Comparison of ENCODE assay signal across 9 cellular contexts in genomic region chr6:136317023-136317649, GRCh38. TPM values are rescaled to one million over a fixed set of nuclear protein-coding genes. Genes with fewer than 3 reads are reported as not detected.
DNase-seq lines count a peak whose midpoint lies in the region; ATAC-seq, FAIRE-seq and TF ChIP-seq lines count a peak whose summit lies in the region.
"Had no signal": no experiment of that assay in that cellular context is flagged by ENCODE, and none has a peak within 500 bp of the region (broad histone marks: within the 10 kb centered on the region; RNA-seq: fewer than 3 reads in every experiment).

No MANE protein-coding gene starts in this region.

- ATAC-seq in GM19324 (IDR thresholded peaks at IDR 0.05; ENCODE audit: low FRiP score, unreplicated experiment) (peak; percentile 81), foreskin keratinocyte (peak; percentile 85)
- ATAC-seq in activated T-helper 17 cell treated with anti-CD3 and anti-CD28 coated beads, Interleukin-2, amount 50 U/mL, for 72 hours (replicated peaks), result peak; percentile 65

- H3K79me2 ChIP-seq in KMS-11 (ENCODE audit: insufficient read depth, low read depth), result no peaks in the 10 kb centered on the region

- H3K27me3 Mint-ChIP-seq in CD14-positive monocyte (ENCODE audit: low read depth in 3 of 3), result no peaks in the 10 kb centered on the region
- H3K27me3 Mint-ChIP-seq in activated T-helper 17 cell treated with anti-CD3 and anti-CD28 coated beads, Interleukin-2, amount 50 U/mL, for 72 hours, result no peaks in the 10 kb centered on the region

- TF ChIP-seq EP300 in ovary (IDR thresholded peaks at IDR 0.05), result no peak

- no peak overlapping the region for H3K27ac Mint-ChIP-seq in CD14-positive monocyte
- H3K27ac Mint-ChIP-seq in activated T-helper 17 cell treated with anti-CD3 and anti-CD28 coated beads, Interleukin-2, amount 50 U/mL, for 72 hours, result no peak overlapping the region
- H3K27ac Mint-ChIP-seq: IgD-negative memory B cell had no signal

- H3K4me3 Mint-ChIP-seq in CD14-positive monocyte, result no peak overlapping the region
- H3K4me3 Mint-ChIP-seq in activated T-helper 17 cell treated with anti-CD3 and anti-CD28 coated beads, Interleukin-2, amount 50 U/mL, for 72 hours, result no peak overlapping the region
- H3K4me3 Mint-ChIP-seq: IgD-negative memory B cell had no signal

- TF ChIP-seq CTCF in CD14-positive monocyte (IDR thresholded peaks at IDR 0.05), result peak; percentile 82
- peak; percentile 68 for TF ChIP-seq CTCF in KMS-11 (conservative IDR thresholded peaks at IDR 0.05; ENCODE audit: low read depth, low read length)
- peak; percentile 91 for TF ChIP-seq CTCF in foreskin keratinocyte (conservative IDR thresholded peaks at IDR 0.05)
- peak; percentile 52 to 71 (median 59) for TF ChIP-seq CTCF in ovary (IDR thresholded peaks at IDR 0.05)

- no peaks in the 10 kb centered on the region for H4K20me1 ChIP-seq in KMS-11 (ENCODE audit: insufficient read depth)

- H3K4me3 ChIP-seq in KMS-11 (IDR thresholded peaks at IDR 0.05; ENCODE audit: insufficient read depth, low read depth, low read length) (no peak overlapping the region), ovary (no peak overlapping the region)

- H3K27me3 ChIP-seq in KMS-11 (ENCODE audit: insufficient read depth, low read depth) (no peaks in the 10 kb centered on the region), foreskin keratinocyte (no peaks in the 10 kb centered on the region), ovary (no peaks in the 10 kb centered on the region)

- no peak for TF ChIP-seq POLR2A in ovary (IDR thresholded peaks at IDR 0.05)

- H3K4me1 Mint-ChIP-seq in CD14-positive monocyte, result peaks cover 2% of the 10 kb centered on the region
- no peaks in the 10 kb centered on the region for H3K4me1 Mint-ChIP-seq in activated T-helper 17 cell treated with anti-CD3 and anti-CD28 coated beads, Interleukin-2, amount 50 U/mL, for 72 hours
- H3K4me1 Mint-ChIP-seq: IgD-negative memory B cell had no signal

- DNase-seq in CD14-positive monocyte (ENCODE audit: low spot score) (no peak), RPMI7951 (ENCODE audit: low read depth) (peak; percentile 63), foreskin keratinocyte (peak; percentile 22 to 58), ovary (peak in 4 of 5 donors; percentile 34 to 63 (median 46)), urothelium cell line (ENCODE audit: low spot score) (peak; percentile 62)

- H2AFZ ChIP-seq in KMS-11 (ENCODE audit: low read depth), result no peak overlapping the region

- H3K4me2 ChIP-seq in KMS-11, result no peak overlapping the region

- H3K9me3 Mint-ChIP-seq in CD14-positive monocyte, result no peaks in the 10 kb centered on the region
- H3K9me3 Mint-ChIP-seq in activated T-helper 17 cell treated with anti-CD3 and anti-CD28 coated beads, Interleukin-2, amount 50 U/mL, for 72 hours, result no peaks in the 10 kb centered on the region
- H3K9me3 Mint-ChIP-seq: IgD-negative memory B cell had no signal

- WGBS in ovary, 3 donors, result 40 to 45% (median 43%) methylated on average over 5 of the region's 5 CpGs

- no peaks in the 10 kb centered on the region for H3K4me1 ChIP-seq in KMS-11 (ENCODE audit: low read depth, poor library complexity, severe bottlenecking)
- no peaks in the 10 kb centered on the region for H3K4me1 ChIP-seq in foreskin keratinocyte
- H3K4me1 ChIP-seq in ovary (ENCODE audit: insufficient read depth), result no peaks in the 10 kb centered on the region

- H3K36me3 Mint-ChIP-seq in CD14-positive monocyte, result no peaks in the 10 kb centered on the region
- no peaks in the 10 kb centered on the region for H3K36me3 Mint-ChIP-seq in activated T-helper 17 cell treated with anti-CD3 and anti-CD28 coated beads, Interleukin-2, amount 50 U/mL, for 72 hours (ENCODE audit: low read depth)
- H3K36me3 Mint-ChIP-seq: IgD-negative memory B cell had no signal

- no peak overlapping the region for H3K9ac ChIP-seq in KMS-11

- no peak for FAIRE-seq in urothelium cell line (lab: Jason Lieb, UNC)

- intact Hi-C loops in CD14-positive monocyte (cut with micrococcal nuclease), result no loop called here
- intact Hi-C loops in ovary (cut with DNase I), result loop anchor here in 1 of 4 donors (5.0 kb wide), 1 partner anchor 780 kb away; no protein-coding TSS in a partner anchor

- H3K36me3 ChIP-seq in KMS-11 (ENCODE audit: insufficient read depth) (no peaks in the 10 kb centered on the region), ovary (no peaks in the 10 kb centered on the region)

- no peaks in the 10 kb centered on the region for H3K9me3 ChIP-seq in ovary

- H3K27ac ChIP-seq in KMS-11 (no peak overlapping the region), foreskin keratinocyte (no peak overlapping the region), ovary (no peak overlapping the region)

RNA-seq across cellular contexts. Expression of gene BCLAF1, which starts 27.5 kb away (rescaled TPM):
- polyA plus RNA-seq in CD14-positive monocyte (10 to 100 TPM; 47.0 to 75.8 TPM), foreskin keratinocyte (17.6 and 21.7 TPM in 2 replicates), ovary (100 to 1,000 TPM in 1 of 2 donors, 10 to 100 TPM in 1; 41.0 to 113 TPM)
- total RNA-seq in RPMI7951 (2014; rRNA removed; shearing (Covaris generic)), result 75.3 and 83.0 TPM in 2 replicates
- total RNA-seq in activated T-helper 17 cell treated with anti-CD3 and anti-CD28 coated beads, Interleukin-2, amount 50 U/mL, for 72 hours, result 100 to 1,000 TPM; 138 to 191 TPM
- total RNA-seq in foreskin keratinocyte (98.1 and 106 TPM in 2 replicates), ovary (100 to 1,000 TPM; 108 to 184 (median 168) TPM)
